In genomic region chr4:15779789-15780188, GRCh38 we compare ENCODE assay signal across 9 cellular contexts. TPM values are rescaled to one million over a fixed set of nuclear protein-coding genes. Genes with fewer than 3 reads are reported as not detected.
DNase-seq lines count a peak whose midpoint lies in the region; ATAC-seq, FAIRE-seq and TF ChIP-seq lines count a peak whose summit lies in the region.
"Had no signal": no experiment of that assay in that cellular context is flagged by ENCODE, and none has a peak within 500 bp of the region (broad histone marks: within the 10 kb centered on the region; RNA-seq: fewer than 3 reads in every experiment).

No MANE protein-coding gene starts in this region.

- H3K4me1 ChIP-seq in HepG2 (ENCODE audit: insufficient read depth, low read length) (peaks cover 17% of the 10 kb centered on the region; the same call in 1 of the 2 replicates), tibial nerve (peaks cover 0 to 21% (median 3%) of the 10 kb centered on the region in 4 donors)

- no peak for TF ChIP-seq RAD21 in HepG2 (CRISPR knock-in tag; IDR thresholded peaks at IDR 0.05)

- H3K27ac Mint-ChIP-seq in activated naive CD4-positive, alpha-beta T cell treated with anti-CD3 and anti-CD28 coated beads, Interleukin-2, amount 50 U/mL, for 24 hours, result peak overlapping the region; percentile 89
- H3K27ac Mint-ChIP-seq in activated naive CD8-positive, alpha-beta T cell, result peak overlapping the region; percentile 93

- H3K79me2 ChIP-seq in HepG2 (ENCODE audit: insufficient read depth, low read length), result no peaks in the 10 kb centered on the region

- in situ Hi-C loops in HepG2 (cut with HindIII; ENCODE audit: extremely low pct_ligation_motif_present, low pct_unique_long_range_greater_than_20kb), result no loop called here

- no peak for TF ChIP-seq POLR2A in HepG2 (IDR thresholded peaks at IDR 0.05; ENCODE audit: insufficient read depth in 1 of 2, low read depth in 2 of 2, low read length in 2 of 2)
- no peak for TF ChIP-seq POLR2A in tibial nerve (IDR thresholded peaks at IDR 0.05)

- 75% methylated on average over 1 of the region's 1 CpG for WGBS in HepG2 (ENCODE audit: low lambda C conversion rate)
- 76 to 83% methylated on average over 1 of the region's 1 CpG for WGBS in tibial nerve, 2 donors

- no peaks in the 10 kb centered on the region for H3K27me3 Mint-ChIP-seq in activated naive CD4-positive, alpha-beta T cell treated with anti-CD3 and anti-CD28 coated beads, Interleukin-2, amount 50 U/mL, for 24 hours
- H3K27me3 Mint-ChIP-seq in activated naive CD8-positive, alpha-beta T cell, result no peaks in the 10 kb centered on the region

- BruUV-seq in HepG2 (replicated peaks; lab: Mats Ljungman, UMichigan), result no TSS peak

- intact Hi-C loops in HepG2 (cut with micrococcal nuclease; ENCODE audit: unreplicated experiment), result no loop called here

- H3K4me3 ChIP-seq in HepG2 (replicated peaks in 1 of 3; ENCODE audit: insufficient read depth in 1 of 3, low read depth in 2 of 3, low read length in 3 of 3) (no peak overlapping the region), tibial nerve (peak overlapping the region; percentile 54 to 71 (median 58))

- FAIRE-seq in HepG2 (lab: Jason Lieb, UNC), result no peak

- peak overlapping the region; percentile 91 for H3K4me3 Mint-ChIP-seq in activated naive CD4-positive, alpha-beta T cell treated with anti-CD3 and anti-CD28 coated beads, Interleukin-2, amount 50 U/mL, for 24 hours
- peak overlapping the region; percentile 93 for H3K4me3 Mint-ChIP-seq in activated naive CD8-positive, alpha-beta T cell

- H3K36me3 ChIP-seq in HepG2 (replicated peaks in 1 of 2; ENCODE audit: control insufficient read depth in 1 of 2, insufficient read depth in 2 of 2, low read length in 2 of 2) (no peaks in the 10 kb centered on the region), tibial nerve (no peaks in the 10 kb centered on the region)

- POLR2A ChIA-PET in HepG2 (lab: Yijun Ruan, JAX), result no interaction called here

- TF ChIP-seq EP300 in HepG2 (IDR thresholded peaks at IDR 0.05; ENCODE audit: low read depth in 2 of 2, low read length in 2 of 2), result no peak
- TF ChIP-seq EP300 in HepG2 (CRISPR knock-in tag; IDR thresholded peaks at IDR 0.05; ENCODE audit: borderline replicate concordance), result no peak
- no peak for TF ChIP-seq EP300 in tibial nerve (IDR thresholded peaks at IDR 0.05)

- ATAC-seq in HepG2 (no peak), GM21528 (IDR thresholded peaks at IDR 0.05; ENCODE audit: low FRiP score, unreplicated experiment) (no peak), GM19455 (IDR thresholded peaks at IDR 0.05; ENCODE audit: unreplicated experiment) (no peak)

- no peaks in the 10 kb centered on the region for H4K20me1 ChIP-seq in HepG2 (ENCODE audit: insufficient read depth, low read length)

- no peak for DNase-seq in activated naive CD4-positive, alpha-beta T cell treated with Interleukin-2 at 50 U/mL for 16 hours
- DNase-seq in HepG2 (ENCODE audit: low spot score) (no peak), tibial nerve (ENCODE audit: low spot score in 2 of 2) (no peak), COR-L47 (lab: John Stamatoyannopoulos, UW) (no peak)
- DNase-seq: NCI-H146 had no signal

- H3K36me3 Mint-ChIP-seq in activated naive CD4-positive, alpha-beta T cell treated with anti-CD3 and anti-CD28 coated beads, Interleukin-2, amount 50 U/mL, for 24 hours, result peaks cover 15% of the 10 kb centered on the region
- peaks cover 25% of the 10 kb centered on the region for H3K36me3 Mint-ChIP-seq in activated naive CD8-positive, alpha-beta T cell

- H3K9ac ChIP-seq in HepG2 (ENCODE audit: insufficient read depth, low read depth, low read length), result no peak overlapping the region

- H3K9me3 ChIP-seq in HepG2 (ENCODE audit: low read length) (no peaks in the 10 kb centered on the region), tibial nerve (no peaks in the 10 kb centered on the region)

- no peaks in the 10 kb centered on the region for H3K9me3 Mint-ChIP-seq in activated naive CD4-positive, alpha-beta T cell treated with anti-CD3 and anti-CD28 coated beads, Interleukin-2, amount 50 U/mL, for 24 hours
- no peaks in the 10 kb centered on the region for H3K9me3 Mint-ChIP-seq in activated naive CD8-positive, alpha-beta T cell (ENCODE audit: low read depth)

- CTCF ChIA-PET in HepG2 (lab: Yijun Ruan, JAX; ENCODE audit: low intra/inter-chr PET ratio, low total read pairs), result no interaction called here

- TF ChIP-seq CTCF in HepG2 (CRISPR knock-in tag; IDR thresholded peaks at IDR 0.05), result no peak
- no peak for TF ChIP-seq CTCF in tibial nerve (IDR thresholded peaks at IDR 0.05)

- H3K27me3 ChIP-seq in HepG2 (ENCODE audit: control insufficient read depth in 1 of 2, insufficient read depth in 2 of 2, low read length in 2 of 2) (peaks cover 4 to 39% of the 10 kb centered on the region in 2 experiments), tibial nerve (no peaks in the 10 kb centered on the region)

- H2AFZ ChIP-seq in HepG2 (ENCODE audit: low read length), result no peak overlapping the region

- H3K27ac ChIP-seq in HepG2 (ENCODE audit: extremely low read length, insufficient read depth, low read length), result no peak overlapping the region
- H3K27ac ChIP-seq in tibial nerve, result peak overlapping the region in 1 of 4 donors; percentile 72

- H3K4me1 Mint-ChIP-seq in activated naive CD4-positive, alpha-beta T cell treated with anti-CD3 and anti-CD28 coated beads, Interleukin-2, amount 50 U/mL, for 24 hours, result peaks cover 77% of the 10 kb centered on the region
- peaks cover 74% of the 10 kb centered on the region for H3K4me1 Mint-ChIP-seq in activated naive CD8-positive, alpha-beta T cell (ENCODE audit: low read depth)

- H3K4me2 ChIP-seq in HepG2 (ENCODE audit: low read depth, low read length), result peak overlapping the region; percentile 64; the same call in 1 of the 2 replicates

TF ChIP-seq in HepG2, 621 proteins besides CTCF, POLR2A, EP300 and RAD21:
- no peak for TF ChIP-seq ZNF598 (CRISPR knock-in tag; IDR thresholded peaks at IDR 0.05; ENCODE audit: borderline replicate concordance)
- TF ChIP-seq ZNF691 (CRISPR knock-in tag; IDR thresholded peaks at IDR 0.05; ENCODE audit: borderline replicate concordance, low read depth), result 0 out of 2 replicates have a peak, but pooled peaks have one; percentile 1

RNA-seq across cellular contexts. Expression of gene CD38, which starts 1.7 kb away (rescaled TPM):
- not detected in 2 replicates for total RNA-seq in HepG2 (2016; rRNA removed; fragmentation: Illumina TruSeq; extraction: Trizol)
- not detected in 2 replicates for total RNA-seq in HepG2 (2016; cell fraction: cytosol; rRNA removed; fragmentation: Illumina TruSeq; extraction: Trizol; ENCODE audit: low read depth)
- not detected in 2 replicates for total RNA-seq in HepG2 (2016; cell fraction: insoluble cytoplasmic fraction; rRNA removed; fragmentation: Illumina TruSeq; extraction: Trizol)
- total RNA-seq in HepG2 (2016; cell fraction: membrane; rRNA removed; fragmentation: Illumina TruSeq; extraction: Trizol), result not detected in 2 replicates
- total RNA-seq in HepG2 (2016; cell fraction: nucleus; rRNA removed; fragmentation: Illumina TruSeq; extraction: Trizol), result not detected in 2 replicates
- not detected in 2 replicates for polyA plus RNA-seq in HepG2 (2011; rRNA removed)
- polyA plus RNA-seq in HepG2 (2011; cell fraction: cytosol; rRNA removed), result not detected in 2 replicates
- 0.02 TPM in 1 of 2 replicates, not detected in the other for polyA plus RNA-seq in HepG2 (2011; cell fraction: nucleus; rRNA removed)
- not detected in 2 replicates for polyA plus RNA-seq in HepG2 (2012)
- not detected in 2 replicates for polyA plus RNA-seq in HepG2 (2016; cell fraction: cytosol; fragmentation: Illumina TruSeq; extraction: Trizol; ENCODE audit: low read depth)
- polyA plus RNA-seq in HepG2 (2016; cell fraction: insoluble cytoplasmic fraction; fragmentation: Illumina TruSeq; extraction: Trizol; ENCODE audit: low read depth), result not detected in 2 replicates
- polyA plus RNA-seq in HepG2 (2016; cell fraction: membrane; fragmentation: Illumina TruSeq; extraction: Trizol; ENCODE audit: low read depth), result not detected in 2 replicates
- not detected in 2 replicates for polyA plus RNA-seq in HepG2 (2016; cell fraction: nucleus; fragmentation: Illumina TruSeq; extraction: Trizol; ENCODE audit: insufficient read depth, low read depth)
- 0.07 TPM in 1 of 2 replicates, not detected in the other for polyA minus RNA-seq in HepG2 (2011; rRNA and poly(A)+ RNA removed; ENCODE audit: low replicate concordance)
- not detected in 2 replicates for polyA minus RNA-seq in HepG2 (2011; cell fraction: cytosol; rRNA and poly(A)+ RNA removed)
- polyA minus RNA-seq in HepG2 (2011; cell fraction: nucleus; rRNA and poly(A)+ RNA removed), result not detected in 2 replicates
- 10 to 100 TPM in 1 of 4 donors, 1 to 10 TPM in 3; 3.0 to 12.1 (median 6.7) TPM for total RNA-seq in tibial nerve

Comparison
In these comparisons a context has a peak if more than half of its experiments do, and no peak if none do; other contexts are left out.
1. H3K4me3 ChIP-seq: peak in tibial nerve (4 of 4); none in HepG2 (0 of 3).